Comparison of ENCODE assay signal across 21 cellular contexts in the genomic region with DNA sequence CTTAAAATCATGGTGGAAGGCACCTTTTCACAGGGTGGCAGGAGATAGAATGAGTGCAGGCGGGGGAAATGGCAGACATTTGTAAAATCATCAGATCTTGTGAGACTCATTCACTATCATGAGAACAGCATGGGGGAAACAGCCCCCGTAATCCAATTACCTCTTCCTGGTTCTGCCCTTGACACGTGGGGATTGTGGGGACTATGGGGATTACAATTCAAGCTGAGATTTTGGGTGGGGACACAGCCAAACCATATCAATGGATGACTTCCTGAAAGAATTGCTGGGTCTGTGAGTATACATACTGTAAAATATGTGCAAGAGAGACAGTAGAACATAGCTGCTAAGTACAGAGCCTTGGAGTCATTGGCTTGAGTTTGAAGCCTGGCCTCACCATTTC. TPM values are rescaled to one million over a fixed set of nuclear protein-coding genes. Genes with fewer than 3 reads are reported as not detected.
DNase-seq lines count a peak whose midpoint lies in the region; ATAC-seq and TF ChIP-seq lines count a peak whose summit lies in the region.
"Had no signal": no experiment of that assay in that cellular context is flagged by ENCODE, and none has a peak within 500 bp of the region (broad histone marks: within the 10 kb centered on the region; RNA-seq: fewer than 3 reads in every experiment).

No MANE protein-coding gene starts in this region.

- H3K27ac ChIP-seq in SK-N-MC = peak overlapping the region; percentile 92

- peaks cover 15% of the 10 kb centered on the region for H3K36me3 ChIP-seq in SK-N-MC (ENCODE audit: insufficient read depth, low read length)

- no peaks in the 10 kb centered on the region for H3K27me3 Mint-ChIP-seq in stimulated activated naive CD8-positive, alpha-beta T cell treated with anti-CD3 and anti-CD28 coated beads, Interleukin-15, Interleukin-2, amounts not matched to agents 100 ng/mL and 50 ng/mL, for 24 hours
- H3K27me3 Mint-ChIP-seq in stimulated activated naive CD8-positive, alpha-beta T cell treated with anti-CD3 and anti-CD28 coated beads, Interleukin-15, amount 100 ng/mL, for 72 hours = no peaks in the 10 kb centered on the region
- H3K27me3 Mint-ChIP-seq in neural crest cell (ENCODE audit: low read depth) = no peaks in the 10 kb centered on the region
- H3K27me3 Mint-ChIP-seq: CD4-positive, CD25-positive, alpha-beta regulatory T cell; CD8-positive, alpha-beta memory T cell; IgD-negative memory B cell had no signal

- no peak overlapping the region for H3K4me3 ChIP-seq in SK-N-MC
- H3K4me3 ChIP-seq: GM12878 had no signal

- no peaks in the 10 kb centered on the region for H3K9me3 ChIP-seq in SK-N-MC (ENCODE audit: low read depth, low read length)
- H3K9me3 ChIP-seq: BE2C had no signal

- H3K36me3 Mint-ChIP-seq in stimulated activated naive CD8-positive, alpha-beta T cell treated with anti-CD3 and anti-CD28 coated beads, Interleukin-15, Interleukin-2, amounts not matched to agents 100 ng/mL and 50 ng/mL, for 24 hours (ENCODE audit: low read depth) = peaks cover 5% of the 10 kb centered on the region
- peaks cover 10% of the 10 kb centered on the region for H3K36me3 Mint-ChIP-seq in neural crest cell (ENCODE audit: low read depth)

- H3K4me3 Mint-ChIP-seq in stimulated activated naive CD8-positive, alpha-beta T cell treated with anti-CD3 and anti-CD28 coated beads, Interleukin-15, Interleukin-2, amounts not matched to agents 100 ng/mL and 50 ng/mL, for 24 hours = no peak overlapping the region
- H3K4me3 Mint-ChIP-seq in stimulated activated naive CD8-positive, alpha-beta T cell treated with anti-CD3 and anti-CD28 coated beads, Interleukin-15, amount 100 ng/mL, for 72 hours = no peak overlapping the region
- no peak overlapping the region for H3K4me3 Mint-ChIP-seq in neural crest cell
- H3K4me3 Mint-ChIP-seq: CD4-positive, CD25-positive, alpha-beta regulatory T cell; H9; IgD-negative memory B cell had no signal

- H3K4me1 Mint-ChIP-seq in stimulated activated naive CD8-positive, alpha-beta T cell treated with anti-CD3 and anti-CD28 coated beads, Interleukin-15, Interleukin-2, amounts not matched to agents 100 ng/mL and 50 ng/mL, for 24 hours (ENCODE audit: low read depth) = peaks cover 9% of the 10 kb centered on the region
- no peaks in the 10 kb centered on the region for H3K4me1 Mint-ChIP-seq in stimulated activated naive CD8-positive, alpha-beta T cell treated with anti-CD3 and anti-CD28 coated beads, Interleukin-15, amount 100 ng/mL, for 72 hours
- peaks cover 12% of the 10 kb centered on the region for H3K4me1 Mint-ChIP-seq in neural crest cell

- no peak for DNase-seq in stimulated activated naive CD8-positive, alpha-beta T cell treated with anti-CD3 and anti-CD28 coated beads, Interleukin-15, amount 100 ng/mL, for 72 hours
- DNase-seq in SK-N-MC (ENCODE audit: low read depth, low spot score) = no peak
- no peak for DNase-seq in neural crest cell (ENCODE audit: low read depth, low spot score)
- no peak for DNase-seq in hepatic stellate cell (ENCODE audit: low spot score)
- no peak for DNase-seq in foreskin melanocyte
- no peak for DNase-seq in activated naive CD4-positive, alpha-beta T cell treated with Interleukin-2 at 50 U/mL for 16 hours
- DNase-seq: ACHN; BE2C; C1 segment of cervical spinal cord; CD4-positive, CD25-positive, alpha-beta regulatory T cell; CD8-positive, alpha-beta memory T cell; COR-L47; DMS 273 treated with DMSO at 0.1 percent for 48 hours; DMS53; DND-41; EL; H9 had no signal

- no peak for ATAC-seq in stimulated activated naive CD8-positive, alpha-beta T cell treated with anti-CD3 and anti-CD28 coated beads, Interleukin-15, amount 100 ng/mL, for 72 hours
- peak; percentile 35 for ATAC-seq in esophagus mucosa
- ATAC-seq: GM12878 had no signal

- H3K27ac Mint-ChIP-seq in stimulated activated naive CD8-positive, alpha-beta T cell treated with anti-CD3 and anti-CD28 coated beads, Interleukin-15, Interleukin-2, amounts not matched to agents 100 ng/mL and 50 ng/mL, for 24 hours = peak overlapping the region; percentile 36
- H3K27ac Mint-ChIP-seq in stimulated activated naive CD8-positive, alpha-beta T cell treated with anti-CD3 and anti-CD28 coated beads, Interleukin-15, amount 100 ng/mL, for 72 hours = no peak overlapping the region
- H3K27ac Mint-ChIP-seq in neural crest cell (ENCODE audit: unreplicated experiment) = peak overlapping the region; percentile 27
- H3K27ac Mint-ChIP-seq: CD8-positive, alpha-beta memory T cell; IgD-negative memory B cell had no signal

- no peak for TF ChIP-seq CTCF in neural crest cell (conservative IDR thresholded peaks at IDR 0.05)

- no peak overlapping the region for H3K9ac ChIP-seq in SK-N-MC (ENCODE audit: insufficient read length)

- H3K9me3 Mint-ChIP-seq in stimulated activated naive CD8-positive, alpha-beta T cell treated with anti-CD3 and anti-CD28 coated beads, Interleukin-15, Interleukin-2, amounts not matched to agents 100 ng/mL and 50 ng/mL, for 24 hours = no peaks in the 10 kb centered on the region
- no peaks in the 10 kb centered on the region for H3K9me3 Mint-ChIP-seq in stimulated activated naive CD8-positive, alpha-beta T cell treated with anti-CD3 and anti-CD28 coated beads, Interleukin-15, amount 100 ng/mL, for 72 hours
- H3K9me3 Mint-ChIP-seq in neural crest cell = peaks cover 2% of the 10 kb centered on the region
- H3K9me3 Mint-ChIP-seq: CD4-positive, CD25-positive, alpha-beta regulatory T cell; CD8-positive, alpha-beta memory T cell; H9 had no signal

RNA-seq across cellular contexts. Expression of gene KIAA1958, which starts 47.0 kb away (rescaled TPM):
- total RNA-seq in esophagus mucosa = 3.9 TPM
- total RNA-seq in neural crest cell = 44.7 and 46.7 TPM in 2 replicates

Comparison
In these comparisons a context has a peak if more than half of its experiments do, and no peak if none do; other contexts are left out.
1. H3K27ac Mint-ChIP-seq: peak in stimulated activated naive CD8-positive, alpha-beta T cell treated with anti-CD3 and anti-CD28 coated beads, Interleukin-15, Interleukin-2, amounts not matched to agents 100 ng/mL and 50 ng/mL, for 24 hours (single experiment) and neural crest cell (single experiment); none in stimulated activated naive CD8-positive, alpha-beta T cell treated with anti-CD3 and anti-CD28 coated beads, Interleukin-15, amount 100 ng/mL, for 72 hours (0 of 2).